Comparison of ENCODE assay signal across 24 cellular contexts in genomic region chr12:31265722-31266121, GRCh38.
"Had no signal": no experiment of that assay in that cellular context is flagged by ENCODE, and none has a peak within 500 bp of the region (broad histone marks: within the 10 kb centered on the region; RNA-seq: fewer than 3 reads in every experiment).

No MANE protein-coding gene starts in this region.

- H3K9me3 ChIP-seq: esophagus muscularis mucosa, heart right ventricle, neutrophil, ovary had no signal

- DNase-seq: activated B cell treated with CpG ODN at 0.5 μM for 24 hours; activated CD4-positive, alpha-beta T cell treated with anti-CD3 and anti-CD28 coated beads, Interleukin-2, amount 50 U/mL, for 1 hour; activated CD8-positive, alpha-beta T cell treated with anti-CD3 and anti-CD28 coated beads for 36 hours; activated gamma-delta T cell treated with Interleukin-2 at 50 U/mL for 16 hours; activated naive CD4-positive, alpha-beta T cell treated with anti-CD3 and anti-CD28 coated beads, Interleukin-2, amount 50 U/mL, for 16 hours; activated T-cell treated with anti-CD3 and anti-CD28 coated beads, Interleukin-2, amount 50 U/mL, for 4 hours; amniotic stem cell; central memory CD4-positive, alpha-beta T cell; foreskin melanocyte; heart right ventricle; left cardiac atrium; left ventricle myocardium superior; naive B cell; nephron progenitor cell; ovary; stimulated activated CD4-positive, alpha-beta T cell treated with anti-CD3 and anti-CD28 coated beads, Interleukin-4, amount 100 ng/mL, for 24 hours had no signal

- ATAC-seq: activated CD8-positive, alpha-beta T cell treated with anti-CD3 and anti-CD28 coated beads for 36 hours; activated T-cell treated with anti-CD3 and anti-CD28 coated beads, Interleukin-2, amount 50 U/mL, for 4 hours; activated T-helper 17 cell treated with anti-CD3 and anti-CD28 coated beads, Interleukin-2, amount 50 U/mL, for 72 hours; heart right ventricle; left cardiac atrium; left ventricle myocardium superior; sciatic nerve; stimulated activated effector memory CD8-positive, alpha-beta T cell treated with anti-CD3 and anti-CD28 coated beads, Interleukin-12 subunit alpha, Interleukin-12 subunit beta, amount 100 ng/mL, for 72 hours had no signal

- H3K27me3 ChIP-seq: esophagus muscularis mucosa, neutrophil, ovary had no signal

- H3K36me3 ChIP-seq: esophagus muscularis mucosa, heart right ventricle, neutrophil, ovary had no signal

- H3K4me1 ChIP-seq: esophagus muscularis mucosa, heart right ventricle had no signal

- H3K27ac ChIP-seq: esophagus muscularis mucosa, heart right ventricle, neutrophil, ovary, skin epidermis had no signal

- FAIRE-seq: astrocyte, keratinocyte had no signal

- H3K4me3 ChIP-seq: esophagus muscularis mucosa, heart right ventricle, ovary, skin epidermis had no signal
